In the genomic region with DNA sequence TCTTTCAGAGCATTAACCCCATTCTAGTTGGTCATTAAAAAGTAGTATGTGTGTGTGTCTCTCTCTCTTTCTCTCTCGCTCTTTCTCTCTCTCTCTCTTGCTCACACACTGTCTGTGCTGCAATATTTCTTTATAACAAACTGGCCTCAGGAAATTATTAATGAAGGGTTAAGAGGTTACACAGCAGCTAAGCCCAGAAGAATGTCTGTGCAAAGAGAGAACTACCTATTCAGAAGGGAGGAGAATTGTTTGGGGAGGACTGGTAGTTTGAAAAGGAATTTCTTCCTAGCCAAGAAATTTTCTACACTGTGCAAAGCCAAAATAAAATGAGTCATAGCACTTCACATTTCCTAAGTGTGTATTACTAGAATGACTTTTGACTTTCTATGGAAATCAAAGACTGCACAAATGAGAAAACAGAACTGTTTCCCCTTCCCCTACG, we compare ENCODE assay signal across 10 cellular contexts. TPM values are rescaled to one million over a fixed set of nuclear protein-coding genes. Genes with fewer than 3 reads are reported as not detected.
DNase-seq lines count a peak whose midpoint lies in the region; ATAC-seq and TF ChIP-seq lines count a peak whose summit lies in the region.
"Had no signal": no experiment of that assay in that cellular context is flagged by ENCODE, and none has a peak within 500 bp of the region (broad histone marks: within the 10 kb centered on the region; RNA-seq: fewer than 3 reads in every experiment).

No MANE protein-coding gene starts in this region.

- no peaks in the 10 kb centered on the region for H3K27me3 Mint-ChIP-seq in chondrocyte (ENCODE audit: low read depth)
- H3K27me3 Mint-ChIP-seq in activated naive CD8-positive, alpha-beta T cell treated with anti-CD3 and anti-CD28 coated beads, Interleukin-2, amount 50 U/mL, for 24 hours = no peaks in the 10 kb centered on the region
- H3K27me3 Mint-ChIP-seq: activated naive CD4-positive, alpha-beta T cell treated with anti-CD3 and anti-CD28 coated beads, Interleukin-2, amount 50 U/mL, for 24 hours had no signal

- TF ChIP-seq EP300 in Ishikawa (IDR thresholded peaks at IDR 0.05; ENCODE audit: borderline replicate concordance) = peak; percentile 48; the same call in 1 of the 2 replicates

- H3K9me3 Mint-ChIP-seq in chondrocyte (ENCODE audit: low read depth) = no peaks in the 10 kb centered on the region
- H3K9me3 Mint-ChIP-seq in activated naive CD8-positive, alpha-beta T cell treated with anti-CD3 and anti-CD28 coated beads, Interleukin-2, amount 50 U/mL, for 24 hours = no peaks in the 10 kb centered on the region
- H3K9me3 Mint-ChIP-seq: activated naive CD4-positive, alpha-beta T cell treated with anti-CD3 and anti-CD28 coated beads, Interleukin-2, amount 50 U/mL, for 24 hours had no signal

- TF ChIP-seq POLR2A in thyroid gland (IDR thresholded peaks at IDR 0.05) = no peak

- H3K36me3 ChIP-seq in thyroid gland = no peaks in the 10 kb centered on the region

- 37 to 50% methylated on average over 2 of the region's 2 CpGs for WGBS in thyroid gland, 2 donors

- H3K27ac Mint-ChIP-seq in chondrocyte (ENCODE audit: unreplicated experiment) = peak overlapping the region; percentile 91
- no peak overlapping the region for H3K27ac Mint-ChIP-seq in activated naive CD8-positive, alpha-beta T cell treated with anti-CD3 and anti-CD28 coated beads, Interleukin-2, amount 50 U/mL, for 24 hours
- H3K27ac Mint-ChIP-seq: activated naive CD4-positive, alpha-beta T cell treated with anti-CD3 and anti-CD28 coated beads, Interleukin-2, amount 50 U/mL, for 24 hours had no signal

- peak overlapping the region; percentile 69 to 85 (median 69) for H3K27ac ChIP-seq in thyroid gland

- H3K4me3 Mint-ChIP-seq in chondrocyte (ENCODE audit: unreplicated experiment) = peak overlapping the region; percentile 45
- no peak overlapping the region for H3K4me3 Mint-ChIP-seq in activated naive CD8-positive, alpha-beta T cell treated with anti-CD3 and anti-CD28 coated beads, Interleukin-2, amount 50 U/mL, for 24 hours
- H3K4me3 Mint-ChIP-seq: activated naive CD4-positive, alpha-beta T cell treated with anti-CD3 and anti-CD28 coated beads, Interleukin-2, amount 50 U/mL, for 24 hours had no signal

- H3K27me3 ChIP-seq in thyroid gland = no peaks in the 10 kb centered on the region

- ATAC-seq in left lobe of liver = peak; percentile 81
- ATAC-seq in GM19397 (IDR thresholded peaks at IDR 0.05; ENCODE audit: unreplicated experiment) = no peak
- no peak for ATAC-seq in activated naive CD8-positive, alpha-beta T cell treated with anti-CD3 and anti-CD28 coated beads, Interleukin-2, amount 50 U/mL, for 24 hours
- ATAC-seq in GM18907 (IDR thresholded peaks at IDR 0.05; ENCODE audit: unreplicated experiment) = no peak
- no peak for ATAC-seq in GM21576 (IDR thresholded peaks at IDR 0.05; ENCODE audit: unreplicated experiment)

- peaks cover 52 to 59% of the 10 kb centered on the region in 2 donors for H3K4me1 ChIP-seq in thyroid gland

- intact Hi-C loops in thyroid gland (cut with DNase I) = no loop called here

- no peaks in the 10 kb centered on the region for H3K36me3 Mint-ChIP-seq in chondrocyte (ENCODE audit: low read depth)
- no peaks in the 10 kb centered on the region for H3K36me3 Mint-ChIP-seq in activated naive CD8-positive, alpha-beta T cell treated with anti-CD3 and anti-CD28 coated beads, Interleukin-2, amount 50 U/mL, for 24 hours (ENCODE audit: low read depth)
- H3K36me3 Mint-ChIP-seq: activated naive CD4-positive, alpha-beta T cell treated with anti-CD3 and anti-CD28 coated beads, Interleukin-2, amount 50 U/mL, for 24 hours had no signal

- no peak for TF ChIP-seq RAD21 in Ishikawa (IDR thresholded peaks at IDR 0.05; ENCODE audit: low read depth)

- H3K4me3 ChIP-seq in thyroid gland (replicated peaks in 1 of 3) = no peak overlapping the region

- peaks cover 97% of the 10 kb centered on the region for H3K4me1 Mint-ChIP-seq in chondrocyte (ENCODE audit: low read depth)
- H3K4me1 Mint-ChIP-seq in activated naive CD8-positive, alpha-beta T cell treated with anti-CD3 and anti-CD28 coated beads, Interleukin-2, amount 50 U/mL, for 24 hours = no peaks in the 10 kb centered on the region
- H3K4me1 Mint-ChIP-seq: activated naive CD4-positive, alpha-beta T cell treated with anti-CD3 and anti-CD28 coated beads, Interleukin-2, amount 50 U/mL, for 24 hours had no signal

- H3K9me3 ChIP-seq in thyroid gland = no peaks in the 10 kb centered on the region

- DNase-seq in chondrocyte (ENCODE audit: low spot score) (no peak), left lobe of liver (ENCODE audit: low spot score) (no peak), thyroid gland (no peak)
- DNase-seq in activated naive CD8-positive, alpha-beta T cell treated with anti-CD3 and anti-CD28 coated beads, Interleukin-2, amount 50 U/mL, for 24 hours = no peak
- DNase-seq: NCI-H2227 treated with DMSO at 0.1 percent for 48 hours had no signal

- no peak for TF ChIP-seq CTCF in chondrocyte (IDR thresholded peaks at IDR 0.05)
- TF ChIP-seq CTCF in thyroid gland (IDR thresholded peaks at IDR 0.05) = no peak

TF ChIP-seq in Ishikawa, 13 proteins besides CTCF, POLR2A, EP300 and RAD21:
- TF ChIP-seq TCF12 (IDR thresholded peaks at IDR 0.05; ENCODE audit: low read depth) (no peak), YY1 (IDR thresholded peaks at IDR 0.05; ENCODE audit: low read depth) (no peak), CREB1 (IDR thresholded peaks at IDR 0.05; ENCODE audit: low read depth) (no peak), FOXM1 (IDR thresholded peaks at IDR 0.05; ENCODE audit: borderline replicate concordance, low read depth) (0 out of 2 replicates have a peak, but pooled peaks have one; percentile 44), CEBPB (IDR thresholded peaks at IDR 0.05) (no peak), NFIC (IDR thresholded peaks at IDR 0.05) (peak; percentile 59), TAF1 (IDR thresholded peaks at IDR 0.05; ENCODE audit: low read depth) (no peak), EGR1 (IDR thresholded peaks at IDR 0.05) (no peak), ZBTB7A (IDR thresholded peaks at IDR 0.05; ENCODE audit: low read depth) (no peak), TEAD4 (IDR thresholded peaks at IDR 0.05) (peak; percentile 59; the same call in 1 of the 2 replicates)
- TF ChIP-seq, protein P1, sequence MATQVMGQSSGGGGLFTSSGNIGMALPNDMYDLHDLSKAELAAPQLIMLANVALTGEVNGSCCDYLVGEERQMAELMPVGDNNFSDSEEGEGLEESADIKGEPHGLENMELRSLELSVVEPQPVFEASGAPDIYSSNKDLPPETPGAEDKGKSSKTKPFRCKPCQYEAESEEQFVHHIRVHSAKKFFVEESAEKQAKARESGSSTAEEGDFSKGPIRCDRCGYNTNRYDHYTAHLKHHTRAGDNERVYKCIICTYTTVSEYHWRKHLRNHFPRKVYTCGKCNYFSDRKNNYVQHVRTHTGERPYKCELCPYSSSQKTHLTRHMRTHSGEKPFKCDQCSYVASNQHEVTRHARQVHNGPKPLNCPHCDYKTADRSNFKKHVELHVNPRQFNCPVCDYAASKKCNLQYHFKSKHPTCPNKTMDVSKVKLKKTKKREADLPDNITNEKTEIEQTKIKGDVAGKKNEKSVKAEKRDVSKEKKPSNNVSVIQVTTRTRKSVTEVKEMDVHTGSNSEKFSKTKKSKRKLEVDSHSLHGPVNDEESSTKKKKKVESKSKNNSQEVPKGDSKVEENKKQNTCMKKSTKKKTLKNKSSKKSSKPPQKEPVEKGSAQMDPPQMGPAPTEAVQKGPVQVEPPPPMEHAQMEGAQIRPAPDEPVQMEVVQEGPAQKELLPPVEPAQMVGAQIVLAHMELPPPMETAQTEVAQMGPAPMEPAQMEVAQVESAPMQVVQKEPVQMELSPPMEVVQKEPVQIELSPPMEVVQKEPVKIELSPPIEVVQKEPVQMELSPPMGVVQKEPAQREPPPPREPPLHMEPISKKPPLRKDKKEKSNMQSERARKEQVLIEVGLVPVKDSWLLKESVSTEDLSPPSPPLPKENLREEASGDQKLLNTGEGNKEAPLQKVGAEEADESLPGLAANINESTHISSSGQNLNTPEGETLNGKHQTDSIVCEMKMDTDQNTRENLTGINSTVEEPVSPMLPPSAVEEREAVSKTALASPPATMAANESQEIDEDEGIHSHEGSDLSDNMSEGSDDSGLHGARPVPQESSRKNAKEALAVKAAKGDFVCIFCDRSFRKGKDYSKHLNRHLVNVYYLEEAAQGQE (IDR thresholded peaks at IDR 0.05; ENCODE audit: low read depth) = no peak
- TF ChIP-seq, protein P2, sequence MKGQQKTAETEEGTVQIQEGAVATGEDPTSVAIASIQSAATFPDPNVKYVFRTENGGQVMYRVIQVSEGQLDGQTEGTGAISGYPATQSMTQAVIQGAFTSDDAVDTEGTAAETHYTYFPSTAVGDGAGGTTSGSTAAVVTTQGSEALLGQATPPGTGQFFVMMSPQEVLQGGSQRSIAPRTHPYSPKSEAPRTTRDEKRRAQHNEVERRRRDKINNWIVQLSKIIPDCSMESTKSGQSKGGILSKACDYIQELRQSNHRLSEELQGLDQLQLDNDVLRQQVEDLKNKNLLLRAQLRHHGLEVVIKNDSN (IDR thresholded peaks at IDR 0.05) = no peak
- TF ChIP-seq, protein P3, sequence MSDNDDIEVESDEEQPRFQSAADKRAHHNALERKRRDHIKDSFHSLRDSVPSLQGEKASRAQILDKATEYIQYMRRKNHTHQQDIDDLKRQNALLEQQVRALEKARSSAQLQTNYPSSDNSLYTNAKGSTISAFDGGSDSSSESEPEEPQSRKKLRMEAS (IDR thresholded peaks at IDR 0.05) = peak; percentile 9; the same call in 1 of the 2 replicates

RNA-seq across cellular contexts. Expression of a gene that starts 22.2 kb away (rescaled TPM):
- 70.0 to 131 TPM (median 70.9 TPM) in 3 replicates for total RNA-seq in chondrocyte
- 9.1 TPM for total RNA-seq in left lobe of liver
- total RNA-seq in thyroid gland = 10 to 100 TPM; 28.9 to 34.6 (median 29.9) TPM
